ENCODE assay signal across 8 cellular contexts in the genomic region with DNA sequence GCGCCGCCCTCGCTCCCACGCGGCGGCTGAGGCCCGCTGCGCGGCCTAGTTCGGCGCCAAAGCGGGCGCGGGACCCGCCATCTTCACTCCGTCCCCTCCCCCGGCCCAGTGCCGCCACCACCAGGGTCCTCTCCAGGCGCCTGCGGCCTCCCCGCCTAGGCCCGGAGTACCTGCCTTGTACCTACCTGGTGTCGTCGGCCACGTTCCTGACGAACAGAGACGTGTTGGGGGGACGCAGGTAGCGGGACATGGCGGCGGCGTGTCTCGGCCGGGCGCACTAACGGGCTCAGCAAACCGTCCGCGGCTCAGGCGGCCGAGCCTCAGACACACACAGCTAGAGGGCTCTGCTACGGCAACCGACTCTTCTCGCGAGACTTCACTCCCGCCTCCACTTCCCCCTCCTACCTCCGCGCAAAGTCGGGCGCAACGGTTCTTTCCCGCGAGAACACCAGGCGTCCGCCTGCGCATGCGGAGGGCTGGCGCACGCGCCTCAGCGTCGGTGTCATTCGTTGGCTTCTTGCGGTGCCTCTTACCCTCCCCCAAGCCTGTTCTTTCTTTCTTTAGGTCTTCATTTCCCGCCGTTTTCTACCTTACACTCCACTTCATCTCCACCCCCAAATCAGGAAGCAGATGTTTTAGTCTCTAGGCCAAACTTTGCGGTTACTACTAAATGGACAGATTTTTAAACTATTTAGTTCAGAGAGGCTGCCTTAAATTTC. TPM values are rescaled to one million over a fixed set of nuclear protein-coding genes. Genes with fewer than 3 reads are reported as not detected.
A peak's percentile ranks its signal among the peaks of the same experiment; 100 is the strongest.
DNase-seq lines count a peak whose midpoint lies in the region; ATAC-seq and TF ChIP-seq lines count a peak whose summit lies in the region.

A gene (minus strand): TSS at position 322 of the 719 bp plus-strand sequence. CDS start 72 bp downstream, at position 250.

- H3K4me3 ChIP-seq in heart right ventricle = peak within 1 kb of the TSS; percentile 64 to 96 (median 86)
- H3K4me3 ChIP-seq in upper lobe of right lung = peak within 1 kb of the TSS; percentile 89

- TF ChIP-seq CTCF in GM13976 (IDR thresholded peaks at IDR 0.05; ENCODE audit: borderline replicate concordance, control extremely low read depth, extremely low read depth, insufficient read depth, missing control alignments) (peak; percentile 18), heart right ventricle (IDR thresholded peaks at IDR 0.05) (peak in 8 of 9 donors; percentile 18 to 81 (median 35)), upper lobe of right lung (IDR thresholded peaks at IDR 0.05) (peak; percentile 24)

- H3K27ac ChIP-seq in heart right ventricle = peak within 1 kb of the TSS; percentile 63 to 99 (median 96)
- peak within 1 kb of the TSS; percentile 96 for H3K27ac ChIP-seq in upper lobe of right lung

- H3K4me1 ChIP-seq in heart right ventricle (peaks cover 4 to 57% (median 48%) of the 10 kb centered on the region in 9 donors), upper lobe of right lung (peaks cover 45% of the 10 kb centered on the region)

- intact Hi-C loops in T-helper 1 cell treated with Interleukin-12 subunit alpha and Interleukin-12 subunit beta and Interleukin-4 antibody, amounts not matched to agents 30 ng/mL and 1 ng/mL, for 36 hours (cut with micrococcal nuclease) = loop anchor here (1.0 to 10.0 kb wide), 13 partner anchors 21 to 1265 kb away; a partner anchor contains a TSS
- intact Hi-C loops in heart right ventricle (cut with DNase I) (loop anchor here in 6 of 10 donors (1.0 to 5.0 kb wide), 5 partner anchors 35 to 48 kb away; no protein-coding TSS in a partner anchor), posterior vena cava (cut with DNase I) (no loop called here), upper lobe of right lung (cut with DNase I) (no loop called here)

- H3K27me3 ChIP-seq in heart right ventricle (no peaks in the 10 kb centered on the region), upper lobe of right lung (no peaks in the 10 kb centered on the region)

- ATAC-seq in HG02884 (IDR thresholded peaks at IDR 0.05; ENCODE audit: unreplicated experiment) (peak; percentile 77), heart right ventricle (peak; percentile 99 to 100 (median 99)), upper lobe of right lung (peak; percentile 99)

- 0 to 1% methylated on average over 67 of the region's 67 CpGs for WGBS in heart right ventricle, 2 donors

- in situ Hi-C loops in GM13976 (cut with MboI; ENCODE audit: low sequenced_read_pairs, unreplicated experiment) = no loop called here

- H3K9me3 ChIP-seq in heart right ventricle (no peaks in the 10 kb centered on the region), upper lobe of right lung (no peaks in the 10 kb centered on the region)

- DNase-seq in GM13976 (ENCODE audit: low spot score) (peak; percentile 96), NCI-H146 treated with DMSO at 0.1 percent for 48 hours (lab: John Stamatoyannopoulos, UW; ENCODE audit: unreplicated experiment) (peak; percentile 96), amniotic epithelial cell (ENCODE audit: low read depth) (peak; percentile 97), heart right ventricle (peak; percentile 98), posterior vena cava (ENCODE audit: low spot score) (peak; percentile 100), upper lobe of right lung (peak; percentile 99)

- peaks cover 0 to 32% (median 0%) of the 10 kb centered on the region in 9 donors for H3K36me3 ChIP-seq in heart right ventricle
- H3K36me3 ChIP-seq in upper lobe of right lung = peaks cover under 1% of the 10 kb centered on the region

RNA-seq across cellular contexts. Expression of the gene that starts here (rescaled TPM):
- total RNA-seq in T-helper 1 cell treated with Interleukin-12 subunit alpha and Interleukin-12 subunit beta and Interleukin-4 antibody, amounts not matched to agents 30 ng/mL and 1 ng/mL, for 36 hours = 199 and 203 TPM in 2 replicates
- total RNA-seq in heart right ventricle = 10 to 100 TPM; 40.7 to 65.8 (median 52.8) TPM
- 10 to 100 TPM; 32.9 to 70.2 TPM for polyA plus RNA-seq in heart right ventricle
- 10 to 100 TPM; 74.1 to 77.4 TPM for total RNA-seq in posterior vena cava
- 96.0 TPM for total RNA-seq in upper lobe of right lung

Comparison
In these comparisons a context has a peak if more than half of its experiments do, and no peak if none do; other contexts are left out.
1. Peak in every context shown above with its lines: DNase-seq, ATAC-seq, H3K4me3 ChIP-seq and H3K27ac ChIP-seq.
2. intact Hi-C loops: an anchor here in T-helper 1 cell treated with Interleukin-12 subunit alpha and Interleukin-12 subunit beta and Interleukin-4 antibody, amounts not matched to agents 30 ng/mL and 1 ng/mL, for 36 hours (1.0 to 10.0 kb wide) and heart right ventricle (1.0 to 5.0 kb wide); none called in posterior vena cava and upper lobe of right lung.